In the genomic region with DNA sequence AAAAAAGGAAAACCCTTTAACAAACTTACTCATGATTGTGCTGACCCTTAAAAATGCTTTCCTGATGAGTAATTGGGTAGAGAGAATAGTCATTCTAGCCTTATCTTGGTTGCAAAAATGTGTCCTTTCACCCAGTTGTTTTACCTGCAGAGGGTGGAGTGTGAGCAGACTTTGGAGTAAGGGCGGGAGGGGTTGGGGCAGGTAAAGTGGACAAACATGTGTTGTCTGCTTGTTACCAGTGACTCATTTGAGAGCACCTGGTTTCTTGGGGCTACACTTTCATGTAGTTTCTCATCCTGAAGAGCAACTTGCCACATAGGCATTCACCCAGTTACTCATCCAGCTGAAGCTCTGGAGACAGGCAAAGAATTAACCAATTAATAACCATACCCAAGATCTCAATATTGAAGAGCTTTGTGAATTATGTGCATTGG, we compare ENCODE assay signal across 13 cellular contexts.
DNase-seq lines count a peak whose midpoint lies in the region; ATAC-seq and TF ChIP-seq lines count a peak whose summit lies in the region.
"Had no signal": no experiment of that assay in that cellular context is flagged by ENCODE, and none has a peak within 500 bp of the region (broad histone marks: within the 10 kb centered on the region; RNA-seq: fewer than 3 reads in every experiment).

No MANE protein-coding gene starts in this region.

- no peaks in the 10 kb centered on the region for H3K36me3 ChIP-seq in liver (ENCODE audit: control insufficient read depth in 4 of 4, insufficient read depth in 3 of 4, low read depth in 1 of 4, low read length in 3 of 4)
- H3K36me3 ChIP-seq: BLaER1, gastroesophageal sphincter had no signal

- DNase-seq in AG08395 (ENCODE audit: low spot score) (peak; percentile 50), cardiac fibroblast (ENCODE audit: low read depth in 2 of 2) (peak; percentile 56 to 80), NCI-H1417 (lab: John Stamatoyannopoulos, UW) (no peak), dorsolateral prefrontal cortex (no peak)
- DNase-seq: aorta; stimulated activated CD4-positive, alpha-beta T cell treated with anti-CD3 and anti-CD28 coated beads, Interleukin-15, amount 100 ng/mL, for 24 hours; stimulated activated naive CD8-positive, alpha-beta T cell treated with anti-CD3 and anti-CD28 coated beads, Interleukin-15, Interleukin-2, amounts not matched to agents 100 U/mL and 50 U/mL, for 24 hours had no signal

- no peak overlapping the region for H3K9ac ChIP-seq in liver (ENCODE audit: low read depth in 1 of 2, low read length in 2 of 2)
- H3K9ac ChIP-seq: BLaER1 had no signal

- intact Hi-C loops in dorsolateral prefrontal cortex (cut with DNase I) = no loop called here

- H3K27ac ChIP-seq in liver (ENCODE audit: low read depth in 1 of 2, low read length in 2 of 2) (no peak overlapping the region), dorsolateral prefrontal cortex (no peak overlapping the region)
- H3K27ac ChIP-seq: BLaER1, gastroesophageal sphincter had no signal

- TF ChIP-seq CTCF in cardiac fibroblast (IDR thresholded peaks at IDR 0.05; ENCODE audit: low read depth, low read length) = no peak
- TF ChIP-seq CTCF in liver (IDR thresholded peaks at IDR 0.05; ENCODE audit: low read depth, low read length, missing input control) = no peak
- TF ChIP-seq CTCF in dorsolateral prefrontal cortex (IDR thresholded peaks at IDR 0.05 in 54 of 56, conservative IDR thresholded peaks at IDR 0.05 in 2 of 56; ENCODE audit: low read depth in 1 of 56, partially characterized antibody in 56 of 56) = no peak

- TF ChIP-seq RAD21 in Ishikawa (IDR thresholded peaks at IDR 0.05; ENCODE audit: low read depth) = no peak
- peak; percentile 15 to 31 for TF ChIP-seq RAD21 in liver (IDR thresholded peaks at IDR 0.05)

- peaks cover 0 to 4% (median 3%) of the 10 kb centered on the region in 4 donors for H3K4me1 ChIP-seq in liver (ENCODE audit: control insufficient read depth in 4 of 4, insufficient read depth in 4 of 4, low read length in 3 of 4)
- H3K4me1 ChIP-seq: BLaER1, gastroesophageal sphincter had no signal

- H3K9me3 ChIP-seq in liver (ENCODE audit: control insufficient read depth in 4 of 4, low read length in 3 of 4) = no peaks in the 10 kb centered on the region
- H3K9me3 ChIP-seq: BLaER1, gastroesophageal sphincter had no signal

- TF ChIP-seq EP300 in Ishikawa (IDR thresholded peaks at IDR 0.05; ENCODE audit: borderline replicate concordance) = 0 out of 2 replicates have a peak, but pooled peaks have one; percentile 12

- H3K27me3 ChIP-seq in liver (ENCODE audit: control insufficient read depth in 4 of 4, insufficient read depth in 4 of 4, low read length in 3 of 4) = no peaks in the 10 kb centered on the region
- peaks cover 0 to under 1% (median 0%) of the 10 kb centered on the region in 45 donors for H3K27me3 ChIP-seq in dorsolateral prefrontal cortex
- H3K27me3 ChIP-seq: BLaER1, gastroesophageal sphincter had no signal

- ATAC-seq in HG02610 (IDR thresholded peaks at IDR 0.05; ENCODE audit: unreplicated experiment) (no peak), HG03196 (IDR thresholded peaks at IDR 0.05; ENCODE audit: unreplicated experiment) (no peak)
- ATAC-seq: gastroesophageal sphincter; stimulated activated naive CD8-positive, alpha-beta T cell treated with anti-CD3 and anti-CD28 coated beads, Interleukin-15, Interleukin-2, amounts not matched to agents 100 U/mL and 50 U/mL, for 24 hours had no signal

- WGBS in liver = 40% methylated on average over 1 of the region's 1 CpG

- H3K4me3 ChIP-seq in cardiac fibroblast (replicated peaks in 1 of 2; ENCODE audit: low read depth in 2 of 2, low read length in 2 of 2) (no peak overlapping the region), liver (ENCODE audit: low read depth in 1 of 3, low read length in 3 of 3) (no peak overlapping the region), dorsolateral prefrontal cortex (no peak overlapping the region)
- H3K4me3 ChIP-seq: BLaER1, gastroesophageal sphincter had no signal

TF ChIP-seq in Ishikawa, 13 proteins besides CTCF, POLR2A, EP300 and RAD21:
- TF ChIP-seq CEBPB (IDR thresholded peaks at IDR 0.05) = no peak
- TF ChIP-seq, protein P1, sequence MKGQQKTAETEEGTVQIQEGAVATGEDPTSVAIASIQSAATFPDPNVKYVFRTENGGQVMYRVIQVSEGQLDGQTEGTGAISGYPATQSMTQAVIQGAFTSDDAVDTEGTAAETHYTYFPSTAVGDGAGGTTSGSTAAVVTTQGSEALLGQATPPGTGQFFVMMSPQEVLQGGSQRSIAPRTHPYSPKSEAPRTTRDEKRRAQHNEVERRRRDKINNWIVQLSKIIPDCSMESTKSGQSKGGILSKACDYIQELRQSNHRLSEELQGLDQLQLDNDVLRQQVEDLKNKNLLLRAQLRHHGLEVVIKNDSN (IDR thresholded peaks at IDR 0.05) = no peak
- TF ChIP-seq NFIC (IDR thresholded peaks at IDR 0.05) = no peak
- no peak for TF ChIP-seq CREB1 (IDR thresholded peaks at IDR 0.05; ENCODE audit: low read depth)
- TF ChIP-seq FOXM1 (IDR thresholded peaks at IDR 0.05; ENCODE audit: borderline replicate concordance, low read depth) = no peak

TF ChIP-seq in liver, 16 proteins besides CTCF, POLR2A, EP300 and RAD21:
- TF ChIP-seq RXRA (IDR thresholded peaks at IDR 0.05) (peak; percentile 69 to 82), HNF4G (IDR thresholded peaks at IDR 0.05) (peak; percentile 51), JUND (IDR thresholded peaks at IDR 0.05) (peak; percentile 56 to 79), GABPA (IDR thresholded peaks at IDR 0.05 in 1 of 2, conservative IDR thresholded peaks at IDR 0.05 in 1 of 2) (no peak), HNF4A (conservative IDR thresholded peaks at IDR 0.05) (peak; percentile 87 to 91), SP1 (IDR thresholded peaks at IDR 0.05) (peak; percentile 82)

Comparison
In these comparisons a context has a peak if more than half of its experiments do, and no peak if none do; other contexts are left out.
1. DNase-seq: peak in AG08395 (single experiment) and cardiac fibroblast (2 of 2); none in NCI-H1417 (0 of 3) and dorsolateral prefrontal cortex (0 of 10).